In genomic region chr13:78601886-78602560, GRCh38 we compare ENCODE assay signal across 1 cellular context.
TF ChIP-seq lines count a peak whose summit lies in the region.

No MANE protein-coding gene starts in this region.

TF ChIP-seq in HepG2, 621 proteins besides CTCF, POLR2A, EP300 and RAD21:
- no peak for TF ChIP-seq MNT (IDR thresholded peaks at IDR 0.05)
- no peak for TF ChIP-seq ZBTB10 (CRISPR knock-in tag; IDR thresholded peaks at IDR 0.05; ENCODE audit: borderline replicate concordance)
- TF ChIP-seq AGO1 (IDR thresholded peaks at IDR 0.05; ENCODE audit: low read depth, low read length, poor library complexity, severe bottlenecking): no peak
- no peak for TF ChIP-seq RARA (CRISPR knock-in tag; IDR thresholded peaks at IDR 0.05)
- TF ChIP-seq REL (CRISPR knock-in tag; conservative IDR thresholded peaks at IDR 0.05): no peak
- no peak for TF ChIP-seq ZNF3 (CRISPR knock-in tag; IDR thresholded peaks at IDR 0.05)
- TF ChIP-seq RAD51 (IDR thresholded peaks at IDR 0.05; ENCODE audit: borderline replicate concordance): no peak
- TF ChIP-seq ZBTB3 (CRISPR knock-in tag; IDR thresholded peaks at IDR 0.05; ENCODE audit: borderline replicate concordance, low read depth): no peak
- TF ChIP-seq ZFY (CRISPR knock-in tag; IDR thresholded peaks at IDR 0.05): no peak
- no peak for TF ChIP-seq ERF (CRISPR knock-in tag; IDR thresholded peaks at IDR 0.05)
- no peak for TF ChIP-seq KMT2A (CRISPR knock-in tag; IDR thresholded peaks at IDR 0.05)
- TF ChIP-seq HCFC1 (IDR thresholded peaks at IDR 0.05; ENCODE audit: low read depth, low read length): no peak
- no peak for TF ChIP-seq KDM5A (IDR thresholded peaks at IDR 0.05; ENCODE audit: borderline replicate concordance, low read length)
- no peak for TF ChIP-seq ZMYM4 (CRISPR knock-in tag; IDR thresholded peaks at IDR 0.05)
